ENCODE assay signal across 8 cellular contexts in genomic region chr2:183038341-183039300, GRCh38. TPM values are rescaled to one million over a fixed set of nuclear protein-coding genes. Genes with fewer than 3 reads are reported as not detected.
DNase-seq lines count a peak whose midpoint lies in the region; ATAC-seq, FAIRE-seq and TF ChIP-seq lines count a peak whose summit lies in the region.

NCKAP1 (minus strand) TSS chr2:183038457; CDS start chr2:183038099, 358 bp downstream.

- no peaks in the 10 kb centered on the region for H3K27me3 Mint-ChIP-seq in Caco-2 (ENCODE audit: insufficient read depth, unreplicated experiment)
- peaks cover 32 to 62% of the 10 kb centered on the region in 2 donors for H3K27me3 Mint-ChIP-seq in natural killer cell treated with Interleukin-12 subunit alpha and Interleukin-12 subunit beta and Interleukin-15 and Interleukin-18, amount 100 ng/mL, for 72 hours

- DNase-seq in Caco-2 (peak; percentile 90 to 98), HTR-8/SVneo (ENCODE audit: insufficient read length, low spot score) (peak; percentile 79), RWPE1 (ENCODE audit: low spot score) (peak; percentile 79), fibroblast of villous mesenchyme (ENCODE audit: low read depth) (peak; percentile 91)
- peak; percentile 61 for DNase-seq in activated gamma-delta T cell treated with anti-CD3 and anti-CD28 coated beads, Interleukin-2, amount 50 U/mL, for 16 hours (ENCODE audit: low read depth)
- peak; percentile 92 for DNase-seq in natural killer cell treated with Interleukin-12 subunit alpha and Interleukin-12 subunit beta and Interleukin-15 and Interleukin-18, amount 100 ng/mL, for 72 hours (ENCODE audit: low spot score)
- DNase-seq in stimulated activated naive CD4-positive, alpha-beta T cell (lab: John Stamatoyannopoulos, UW), result peak; percentile 63 to 82 (median 72)

- no peaks in the 10 kb centered on the region for H3K9me3 Mint-ChIP-seq in Caco-2 (ENCODE audit: unreplicated experiment)
- H3K9me3 Mint-ChIP-seq in natural killer cell treated with Interleukin-12 subunit alpha and Interleukin-12 subunit beta and Interleukin-15 and Interleukin-18, amount 100 ng/mL, for 72 hours, result no peaks in the 10 kb centered on the region

- peaks cover 14% of the 10 kb centered on the region for H3K4me1 ChIP-seq in Caco-2

- peak; percentile 74 for ATAC-seq in GM21360 (IDR thresholded peaks at IDR 0.05; ENCODE audit: unreplicated experiment)
- ATAC-seq in natural killer cell treated with Interleukin-12 subunit alpha and Interleukin-12 subunit beta and Interleukin-15 and Interleukin-18, amount 100 ng/mL, for 72 hours, result peak; percentile 95 to 96

- intact Hi-C loops in Caco-2 (cut with micrococcal nuclease; ENCODE audit: unreplicated experiment), result loop anchor here (1.0 kb wide), 3 partner anchors 19 to 86 kb away; partner anchors contain the start of genes DUSP19 and NUP35

- TF ChIP-seq CTCF in Caco-2 (IDR thresholded peaks at IDR 0.05; ENCODE audit: insufficient read depth in 1 of 2, low read depth in 1 of 2, low read length in 1 of 2, severe bottlenecking in 1 of 2, unreplicated experiment in 1 of 2) (peak; percentile 59 to 85), RWPE1 (conservative IDR thresholded peaks at IDR 0.05; ENCODE audit: low read depth) (peak; percentile 96), fibroblast of villous mesenchyme (IDR thresholded peaks at IDR 0.05; ENCODE audit: insufficient read depth, low read depth, low read length) (peak; percentile 55)

- POLR2A ChIA-PET in Caco-2 (lab: Charles Lee), result no interaction called here
- POLR2A ChIA-PET in RWPE1 (lab: Yijun Ruan, JAX; ENCODE audit: low non-redundant PET), result no interaction called here

- H3K4me3 Mint-ChIP-seq in Caco-2 (ENCODE audit: unreplicated experiment), result peak within 1 kb of the TSS; percentile 89
- H3K4me3 Mint-ChIP-seq in natural killer cell treated with Interleukin-12 subunit alpha and Interleukin-12 subunit beta and Interleukin-15 and Interleukin-18, amount 100 ng/mL, for 72 hours, result peak within 1 kb of the TSS; percentile 82

- no peaks in the 10 kb centered on the region; the same call in 1 of the 2 replicates for H3K27me3 ChIP-seq in Caco-2 (replicated peaks; ENCODE audit: control insufficient read depth, insufficient read depth, low read length)

- peak within 1 kb of the TSS; percentile 96 for H3K27ac ChIP-seq in RWPE1

- H3K4me1 Mint-ChIP-seq in Caco-2 (ENCODE audit: low read depth, unreplicated experiment), result peaks cover 19% of the 10 kb centered on the region
- H3K4me1 Mint-ChIP-seq in natural killer cell treated with Interleukin-12 subunit alpha and Interleukin-12 subunit beta and Interleukin-15 and Interleukin-18, amount 100 ng/mL, for 72 hours (ENCODE audit: low read depth in 2 of 2), result peaks cover 17 to 25% of the 10 kb centered on the region in 2 donors

- H3K36me3 Mint-ChIP-seq in Caco-2 (ENCODE audit: insufficient read depth, unreplicated experiment), result peaks cover 17% of the 10 kb centered on the region
- H3K36me3 Mint-ChIP-seq in natural killer cell treated with Interleukin-12 subunit alpha and Interleukin-12 subunit beta and Interleukin-15 and Interleukin-18, amount 100 ng/mL, for 72 hours, result no peaks in the 10 kb centered on the region

- peak; percentile 33 for FAIRE-seq in HTR-8/SVneo (lab: Jason Lieb, UNC)

- BruUV-seq in Caco-2 (replicated peaks; lab: Mats Ljungman, UMichigan), result TSS peak; percentile 75

- H3K9me3 ChIP-seq in Caco-2, result no peaks in the 10 kb centered on the region

- H3K4me3 ChIP-seq in Caco-2 (ENCODE audit: low read depth, low read length), result peak within 1 kb of the TSS; percentile 99
- peak within 1 kb of the TSS; percentile 92 for H3K4me3 ChIP-seq in fibroblast of villous mesenchyme (ENCODE audit: low read depth, low read length)

- CTCF ChIA-PET in Caco-2 (lab: Charles Lee), result no interaction called here
- CTCF ChIA-PET in RWPE1 (lab: Yijun Ruan, JAX), result interaction anchor here (0.7 to 0.9 kb wide), 2 partner anchors 26 to 103 kb away, joined by 3 to 4 read pairs; no protein-coding TSS in a partner anchor

- peak within 1 kb of the TSS; percentile 91 for H3K27ac Mint-ChIP-seq in Caco-2 (ENCODE audit: unreplicated experiment)
- H3K27ac Mint-ChIP-seq in natural killer cell treated with Interleukin-12 subunit alpha and Interleukin-12 subunit beta and Interleukin-15 and Interleukin-18, amount 100 ng/mL, for 72 hours, result peak within 1 kb of the TSS in 1 of 2 donors; percentile 56

- no peaks in the 10 kb centered on the region for H3K36me3 ChIP-seq in Caco-2 (ENCODE audit: control insufficient read depth, insufficient read depth, low read length)

RNA-seq across cellular contexts. Expression of gene NCKAP1, which starts in this region (rescaled TPM):
- total RNA-seq in Caco-2 (2022) (154 and 162 TPM in 2 replicates), fibroblast of villous mesenchyme (173 and 236 TPM in 2 replicates)
- 1 to 10 TPM; 3.1 to 9.2 TPM for total RNA-seq in natural killer cell treated with Interleukin-12 subunit alpha and Interleukin-12 subunit beta and Interleukin-15 and Interleukin-18, amount 100 ng/mL, for 72 hours

Comparison
In these comparisons a context has a peak if more than half of its experiments do, and no peak if none do; other contexts are left out.
1. Peak in every context shown above with its lines: DNase-seq, ATAC-seq, H3K4me3 ChIP-seq and H3K27ac ChIP-seq.
2. RNA of gene NCKAP1 (total RNA-seq): 173 to 236 TPM in fibroblast of villous mesenchyme and 154 to 162 TPM in Caco-2; 3.1 to 9.2 TPM in natural killer cell treated with Interleukin-12 subunit alpha and Interleukin-12 subunit beta and Interleukin-15 and Interleukin-18, amount 100 ng/mL, for 72 hours; every median in the first group is over 10 times any median in the second.